13 cellular contexts compared by ENCODE assay signal in genomic region chr4:145298885-145299284, GRCh38.
DNase-seq lines count a peak whose midpoint lies in the region; ATAC-seq and TF ChIP-seq lines count a peak whose summit lies in the region.
"Had no signal": no experiment of that assay in that cellular context is flagged by ENCODE, and none has a peak within 500 bp of the region (broad histone marks: within the 10 kb centered on the region; RNA-seq: fewer than 3 reads in every experiment).

No MANE protein-coding gene starts in this region.

- H3K79me2 ChIP-seq in KMS-11 (ENCODE audit: insufficient read depth, low read depth) (no peaks in the 10 kb centered on the region), mammary epithelial cell (ENCODE audit: insufficient read depth, low read length) (no peaks in the 10 kb centered on the region)

- peak overlapping the region in 9 of 11 experiments; percentile 48 to 97 (median 74); a peak in 18 of 22 replicates for H3K27ac ChIP-seq in BLaER1 treated with 17β-estradiol and CSF1 and Interleukin-3, amounts not matched to agents 10 nM and 100 nM
- H3K27ac ChIP-seq in KMS-11 = peak overlapping the region; percentile 46
- H3K27ac ChIP-seq in mammary epithelial cell (ENCODE audit: insufficient read depth, low read depth, low read length) = no peak overlapping the region

- no peaks in the 10 kb centered on the region for H3K36me3 ChIP-seq in BLaER1 treated with 17β-estradiol and CSF1 and Interleukin-3, amounts not matched to agents 10 nM and 100 nM
- H3K36me3 ChIP-seq in KMS-11 (ENCODE audit: insufficient read depth) (no peaks in the 10 kb centered on the region), mammary epithelial cell (ENCODE audit: insufficient read depth, low read length) (no peaks in the 10 kb centered on the region)

- H3K27ac Mint-ChIP-seq in activated T-cell treated with anti-CD3 and anti-CD28 coated beads, Interleukin-2, amount 50 U/mL, for 72 hours = no peak overlapping the region
- H3K27ac Mint-ChIP-seq: endodermal cell had no signal

- intact Hi-C loops in mammary epithelial cell (cut with micrococcal nuclease) = no loop called here
- intact Hi-C loops in lower leg skin (cut with DNase I; ENCODE audit: low total_unique reads) = no loop called here

- H3K27me3 ChIP-seq in BLaER1 treated with 17β-estradiol and CSF1 and Interleukin-3, amounts not matched to agents 10 nM and 100 nM = no peaks in the 10 kb centered on the region
- no peaks in the 10 kb centered on the region for H3K27me3 ChIP-seq in KMS-11 (ENCODE audit: insufficient read depth, low read depth)
- H3K27me3 ChIP-seq in mammary epithelial cell (ENCODE audit: insufficient read depth, low read length) = no peaks in the 10 kb centered on the region

- in situ Hi-C loops in mammary epithelial cell (cut with MboI; ENCODE audit: low sequenced_read_pairs in 2 of 2) = no loop called here

- TF ChIP-seq CTCF in KMS-11 (conservative IDR thresholded peaks at IDR 0.05; ENCODE audit: low read depth, low read length) (no peak), mammary epithelial cell (conservative IDR thresholded peaks at IDR 0.05 in 1 of 2, IDR thresholded peaks at IDR 0.05 in 1 of 2; ENCODE audit: extremely low read depth in 1 of 2, insufficient read depth in 1 of 2, low read depth in 1 of 2, low read length in 2 of 2) (no peak), GM10266 (IDR thresholded peaks at IDR 0.05; ENCODE audit: control insufficient read depth, insufficient read depth, low read depth, missing control alignments) (no peak), lower leg skin (IDR thresholded peaks at IDR 0.05) (no peak)

- H3K4me1 ChIP-seq in BLaER1 treated with 17β-estradiol and CSF1 and Interleukin-3, amounts not matched to agents 10 nM and 100 nM = peaks cover 37 to 66% (median 61%) of the 10 kb centered on the region in 10 experiments
- H3K4me1 ChIP-seq in KMS-11 (ENCODE audit: low read depth, poor library complexity, severe bottlenecking) (peaks cover 26% of the 10 kb centered on the region), mammary epithelial cell (ENCODE audit: insufficient read depth, low read length) (peaks cover 47% of the 10 kb centered on the region)

- peak overlapping the region; percentile 20; the same call in 1 of the 2 replicates for H2AFZ ChIP-seq in KMS-11 (ENCODE audit: low read depth)
- no peak overlapping the region for H2AFZ ChIP-seq in mammary epithelial cell (ENCODE audit: low read depth, low read length)

- ATAC-seq in GM21390 (IDR thresholded peaks at IDR 0.05; ENCODE audit: unreplicated experiment) = peak; percentile 43
- ATAC-seq in activated T-cell treated with anti-CD3 and anti-CD28 coated beads, Interleukin-2, amount 50 U/mL, for 72 hours (replicated peaks in 1 of 2) = no peak
- ATAC-seq: left lobe of liver had no signal

- TF ChIP-seq POLR2A in lower leg skin (IDR thresholded peaks at IDR 0.05) = no peak

- H3K27me3 Mint-ChIP-seq in activated T-cell treated with anti-CD3 and anti-CD28 coated beads, Interleukin-2, amount 50 U/mL, for 72 hours (ENCODE audit: low read depth) = peaks cover 24% of the 10 kb centered on the region

- no peaks in the 10 kb centered on the region for H4K20me1 ChIP-seq in BLaER1 treated with 17β-estradiol and CSF1 and Interleukin-3, amounts not matched to agents 10 nM and 100 nM
- no peaks in the 10 kb centered on the region for H4K20me1 ChIP-seq in KMS-11 (ENCODE audit: insufficient read depth)
- H4K20me1 ChIP-seq in mammary epithelial cell (ENCODE audit: insufficient read depth, low read length) = no peaks in the 10 kb centered on the region

- peaks cover 0 to 33% (median 18%) of the 10 kb centered on the region in 11 experiments; a peak in 13 of 22 replicates for H3K9me3 ChIP-seq in BLaER1 treated with 17β-estradiol and CSF1 and Interleukin-3, amounts not matched to agents 10 nM and 100 nM (replicated peaks in 1 of 11)
- no peaks in the 10 kb centered on the region for H3K9me3 ChIP-seq in mammary epithelial cell (replicated peaks; ENCODE audit: insufficient read depth, low read length)

- dilution Hi-C loops in mammary epithelial cell (cut with HindIII; ENCODE audit: low sequenced_read_pairs) = no loop called here

- DNase-seq in mammary epithelial cell (no peak), GM10266 (ENCODE audit: extremely low spot score) (no peak), NCI-H1930 (lab: John Stamatoyannopoulos, UW) (no peak), lower leg skin (ENCODE audit: low spot score in 2 of 2) (no peak)
- DNase-seq in activated T-cell treated with anti-CD3 and anti-CD28 coated beads, Interleukin-2, amount 50 U/mL, for 72 hours = no peak
- DNase-seq: DMS153, endodermal cell, NCI-H2227 treated with DMSO at 0.1 percent for 48 hours had no signal

- BruUV-seq in mammary epithelial cell (replicated peaks; lab: Mats Ljungman, UMichigan) = no TSS peak

- H3K4me3 ChIP-seq in BLaER1 treated with 17β-estradiol and CSF1 and Interleukin-3, amounts not matched to agents 10 nM and 100 nM = peak overlapping the region in 4 of 10 experiments; percentile 8 to 38 (median 22); a peak in 4 of 20 replicates
- no peak overlapping the region for H3K4me3 ChIP-seq in KMS-11 (IDR thresholded peaks at IDR 0.05; ENCODE audit: insufficient read depth, low read depth, low read length)
- no peak overlapping the region for H3K4me3 ChIP-seq in mammary epithelial cell (replicated peaks in 1 of 3; ENCODE audit: insufficient read depth in 1 of 3, low read depth in 2 of 3, low read length in 3 of 3)
- H3K4me3 ChIP-seq in lower leg skin (ENCODE audit: low read depth, poor library complexity, severe bottlenecking) = no peak overlapping the region

- peaks cover 17% of the 10 kb centered on the region for H3K4me1 Mint-ChIP-seq in activated T-cell treated with anti-CD3 and anti-CD28 coated beads, Interleukin-2, amount 50 U/mL, for 72 hours (ENCODE audit: low read depth)
- H3K4me1 Mint-ChIP-seq: endodermal cell had no signal

- H3K36me3 Mint-ChIP-seq in activated T-cell treated with anti-CD3 and anti-CD28 coated beads, Interleukin-2, amount 50 U/mL, for 72 hours (ENCODE audit: insufficient read depth in 2 of 2) = peaks cover 0 to 2% of the 10 kb centered on the region in 2 donors

- H3K4me2 ChIP-seq in BLaER1 treated with 17β-estradiol and CSF1 and Interleukin-3, amounts not matched to agents 10 nM and 100 nM = peak overlapping the region; percentile 64 to 89 (median 78)
- H3K4me2 ChIP-seq in KMS-11 (peak overlapping the region; percentile 87), mammary epithelial cell (ENCODE audit: insufficient read depth, low read depth, low read length) (peak overlapping the region; percentile 63)

- H3K9ac ChIP-seq in BLaER1 treated with 17β-estradiol and CSF1 and Interleukin-3, amounts not matched to agents 10 nM and 100 nM = peak overlapping the region in 8 of 11 experiments; percentile 48 to 82 (median 66); a peak in 16 of 22 replicates
- H3K9ac ChIP-seq in KMS-11 (no peak overlapping the region), mammary epithelial cell (ENCODE audit: insufficient read depth, low read length) (no peak overlapping the region)

- no peaks in the 10 kb centered on the region for H3K9me3 Mint-ChIP-seq in activated T-cell treated with anti-CD3 and anti-CD28 coated beads, Interleukin-2, amount 50 U/mL, for 72 hours
- H3K9me3 Mint-ChIP-seq: activated T-cell treated with anti-CD3 and anti-CD28 coated beads, Interleukin-2, amount 50 U/mL, for 24 hours; endodermal cell had no signal

- CTCF ChIA-PET in mammary epithelial cell (lab: Charles Lee; ENCODE audit: low non-redundant PET) = no interaction called here

- WGBS in mammary epithelial cell (ENCODE audit: low coverage, missing lambda C conversion rate) = 14% methylated on average over 2 of the region's 2 CpGs
- WGBS in lower leg skin, 2 donors = 33 to 37% methylated on average over 2 of the region's 2 CpGs

- peak overlapping the region in 1 of 2 donors; percentile 61 for H3K4me3 Mint-ChIP-seq in activated T-cell treated with anti-CD3 and anti-CD28 coated beads, Interleukin-2, amount 50 U/mL, for 72 hours
- H3K4me3 Mint-ChIP-seq: activated T-cell treated with anti-CD3 and anti-CD28 coated beads, Interleukin-2, amount 50 U/mL, for 24 hours; endodermal cell had no signal

Comparison
In these comparisons a context has a peak if more than half of its experiments do, and no peak if none do; other contexts are left out.
1. H3K9ac ChIP-seq: peak in BLaER1 treated with 17β-estradiol and CSF1 and Interleukin-3, amounts not matched to agents 10 nM and 100 nM (8 of 11); none in KMS-11 (single experiment) and mammary epithelial cell (single experiment).
2. Peak in every context shown above with its lines, with median percentiles within 50 percentile points of each other: H3K4me2 ChIP-seq.